ENCODE assay signal across 7 cellular contexts in genomic region chr1:16514107-16515055, GRCh38. TPM values are rescaled to one million over a fixed set of nuclear protein-coding genes. Genes with fewer than 3 reads are reported as not detected.
DNase-seq lines count a peak whose midpoint lies in the region; ATAC-seq and TF ChIP-seq lines count a peak whose summit lies in the region.
"Not testable (repeated sequence)": the region's sequence is repeated elsewhere in the genome, so short reads cannot be mapped to it uniquely, and the experiment has no call there.

RNU1-1 (minus strand) TSS chr1:16514285.

- WGBS in lung, 2 donors: 2% methylated on average over 26 to 35 of the region's 40 CpGs

- DNase-seq in NCI-H1930 (lab: John Stamatoyannopoulos, UW) (peak; percentile 61 to 65), SW480 (ENCODE audit: low spot score) (peak; percentile 65), epithelial cell of proximal tubule (ENCODE audit: low read depth) (peak; percentile 36), lung (ENCODE audit: low spot score) (peak; percentile 81)
- DNase-seq in activated T-helper 9 cell treated with anti-CD3 and anti-CD28 coated beads, Interleukin-2, amount 50 U/mL, for 16 hours (ENCODE audit: low read depth): peak; percentile 55
- peak; percentile 48 to 58 for DNase-seq in stimulated activated CD4-positive, alpha-beta T cell treated with anti-CD3 and anti-CD28 coated beads, Interleukin-12 subunit alpha, Interleukin-12 subunit beta, amount 100 ng/mL, for 24 hours (ENCODE audit: low read depth in 2 of 2)

- peak; percentile 55 for ATAC-seq in GM18867 (IDR thresholded peaks at IDR 0.05; ENCODE audit: unreplicated experiment)
- not testable (repeated sequence) for ATAC-seq in lung (ENCODE audit: insufficient read depth, low FRiP score)

- H3K9me3 ChIP-seq in lung (ENCODE audit: control insufficient read depth in 2 of 2, insufficient read depth in 1 of 2, low read length in 1 of 2): not testable (repeated sequence)

- H3K36me3 ChIP-seq in lung (ENCODE audit: control insufficient read depth in 2 of 2, insufficient read depth in 2 of 2, low read length in 2 of 2): not testable (repeated sequence)

- H3K27ac ChIP-seq in lung (ENCODE audit: low read depth in 1 of 2, low read length in 1 of 2): peak within 1 kb of the TSS; percentile 78 to 94

- H3K4me1 ChIP-seq in lung (ENCODE audit: control insufficient read depth in 2 of 2, insufficient read depth in 2 of 2, low read length in 2 of 2): not testable (repeated sequence)

- not testable (repeated sequence) for TF ChIP-seq CTCF in epithelial cell of proximal tubule (conservative IDR thresholded peaks at IDR 0.05; ENCODE audit: low read depth, low read length); lung (IDR thresholded peaks at IDR 0.05; ENCODE audit: control extremely low read depth, extremely low read depth)

- H3K4me3 ChIP-seq in epithelial cell of proximal tubule (ENCODE audit: low read depth, low read length): peak within 1 kb of the TSS; percentile 47
- H3K4me3 ChIP-seq in lung: not testable (repeated sequence)

- H3K27me3 ChIP-seq in lung (ENCODE audit: control insufficient read depth, insufficient read depth): not testable (repeated sequence)

RNA-seq across cellular contexts. Expression of gene RNU1-1, which starts in this region (rescaled TPM):
- under 0.01 TPM in 2 replicates for total RNA-seq in epithelial cell of proximal tubule
- 1,000 to 10,000 TPM in 1 of 2 donors, under 1 TPM in 1; under 0.01 to 3,134 TPM for total RNA-seq in lung
- polyA plus RNA-seq in lung: not detected

Comparison
In these comparisons a context has a peak if more than half of its experiments do, and no peak if none do; other contexts are left out.
1. Peak in DNase-seq and H3K4me3 ChIP-seq in epithelial cell of proximal tubule; RNA of the gene not detected or under 1 TPM.